20 cellular contexts compared by ENCODE assay signal in genomic region chr3:128352326-128352725, GRCh38.
DNase-seq lines count a peak whose midpoint lies in the region; ATAC-seq and TF ChIP-seq lines count a peak whose summit lies in the region.
"Had no signal": no experiment of that assay in that cellular context is flagged by ENCODE, and none has a peak within 500 bp of the region (broad histone marks: within the 10 kb centered on the region; RNA-seq: fewer than 3 reads in every experiment).

No MANE protein-coding gene starts in this region.

- H2BK120ac ChIP-seq in neuronal stem cell (ENCODE audit: low read depth, low read length): no peak overlapping the region

- no peak overlapping the region for H3K4me2 ChIP-seq in neuronal stem cell (ENCODE audit: insufficient read depth, low read length, poor library complexity, severe bottlenecking)
- H3K4me2 ChIP-seq: GM23338 had no signal

- H4K8ac ChIP-seq in neuronal stem cell (ENCODE audit: low read depth, low read length): no peak overlapping the region

- no peaks in the 10 kb centered on the region for H3K36me3 ChIP-seq in body of pancreas (replicated peaks in 1 of 2; ENCODE audit: insufficient read depth in 1 of 2, low read depth in 2 of 2)
- no peaks in the 10 kb centered on the region for H3K36me3 ChIP-seq in neuronal stem cell (replicated peaks in 1 of 2; ENCODE audit: control insufficient read depth in 2 of 2, insufficient read depth in 2 of 2, low read length in 2 of 2)
- H3K36me3 ChIP-seq in sigmoid colon: no peaks in the 10 kb centered on the region

- no peak overlapping the region for H2BK15ac ChIP-seq in neuronal stem cell (ENCODE audit: low read length)

- TF ChIP-seq CTCF in body of pancreas (IDR thresholded peaks at IDR 0.05) (no peak), sigmoid colon (IDR thresholded peaks at IDR 0.05) (no peak)

- no peak overlapping the region for H3K9ac ChIP-seq in neuronal stem cell (ENCODE audit: low read depth, low read length, poor library complexity)

- peak overlapping the region; percentile 42 for H3K14ac ChIP-seq in neuronal stem cell (ENCODE audit: low read length)

- H2AK5ac ChIP-seq in neuronal stem cell (ENCODE audit: low read depth, low read length): peak overlapping the region; percentile 10

- H3K18ac ChIP-seq in neuronal stem cell (ENCODE audit: low read length): no peak overlapping the region

- H3K4me3 ChIP-seq in body of pancreas (no peak overlapping the region), neuronal stem cell (ENCODE audit: low read length in 2 of 2) (no peak overlapping the region), sigmoid colon (no peak overlapping the region)
- H3K4me3 ChIP-seq: GM12878, GM23338, K562 had no signal

- DNase-seq in Ammon's horn (ENCODE audit: low spot score) (peak; percentile 25), body of pancreas (no peak), neuronal stem cell (ENCODE audit: low spot score) (no peak), sigmoid colon (peak; percentile 40), SHP77 (lab: John Stamatoyannopoulos, UW) (no peak)
- no peak for DNase-seq in activated naive CD4-positive, alpha-beta T cell treated with Interleukin-2 at 50 U/mL for 16 hours
- DNase-seq: BE2C; CD4-positive, alpha-beta memory T cell; DMS 273 treated with DMSO at 0.1 percent for 48 hours; DMS53; DND-41; EL; HCEC 1CT; HFFc6; IMR-90 had no signal

- no peak for ATAC-seq in body of pancreas
- ATAC-seq in GM21423 (IDR thresholded peaks at IDR 0.05; ENCODE audit: unreplicated experiment): no peak
- ATAC-seq in HG03108 (IDR thresholded peaks at IDR 0.05; ENCODE audit: unreplicated experiment): no peak
- ATAC-seq: GM12878, GM23338, K562 had no signal

- H3K27me3 ChIP-seq in body of pancreas (no peaks in the 10 kb centered on the region), neuronal stem cell (ENCODE audit: control insufficient read depth in 3 of 3, insufficient read depth in 3 of 3, low read depth in 1 of 3, low read length in 3 of 3) (no peaks in the 10 kb centered on the region), sigmoid colon (no peaks in the 10 kb centered on the region)
- H3K27me3 ChIP-seq: BE2C had no signal

- no peak for TF ChIP-seq EP300 in sigmoid colon (IDR thresholded peaks at IDR 0.05)

- H3K27ac ChIP-seq in body of pancreas: peak overlapping the region in 3 of 4 donors; percentile 72 to 90 (median 90)
- H3K27ac ChIP-seq in neuronal stem cell (replicated peaks; ENCODE audit: low read length): no peak overlapping the region
- H3K27ac ChIP-seq in sigmoid colon: no peak overlapping the region

- no peak overlapping the region for H2AFZ ChIP-seq in neuronal stem cell (ENCODE audit: low read length)
- H2AFZ ChIP-seq: GM23338 had no signal

- WGBS in body of pancreas, 2 donors: 96% methylated on average over 8 of the region's 8 CpGs; no CpG with 5 or more reads in 1 of the 2 donors
- WGBS in neuronal stem cell (ENCODE audit: extremely low coverage in 2 of 2, insufficient read length in 2 of 2, insufficient replicate concordance in 1 of 2), 2 donors: no CpG with 5 or more reads among the region's 8 CpGs
- WGBS in sigmoid colon, 2 donors: 97 to 98% methylated on average over 8 of the region's 8 CpGs

- H3K9me3 ChIP-seq in body of pancreas (no peaks in the 10 kb centered on the region), neuronal stem cell (replicated peaks in 1 of 2; ENCODE audit: control insufficient read depth in 2 of 2, insufficient read depth in 1 of 2, low read depth in 1 of 2, low read length in 2 of 2) (no peaks in the 10 kb centered on the region), sigmoid colon (no peaks in the 10 kb centered on the region)
- H3K9me3 ChIP-seq: BE2C had no signal

- peaks cover 66% of the 10 kb centered on the region for H3K4me1 ChIP-seq in body of pancreas
- peaks cover 4 to 15% of the 10 kb centered on the region in 2 donors for H3K4me1 ChIP-seq in neuronal stem cell (ENCODE audit: control insufficient read depth in 2 of 2, insufficient read depth in 1 of 2, low read depth in 1 of 2, low read length in 2 of 2)
- peaks cover 0 to 25% (median 19%) of the 10 kb centered on the region in 4 donors for H3K4me1 ChIP-seq in sigmoid colon

- no peak overlapping the region for H3K23ac ChIP-seq in neuronal stem cell (ENCODE audit: low read depth, low read length, poor library complexity)

- no peak overlapping the region for H4K91ac ChIP-seq in neuronal stem cell (ENCODE audit: low read depth, low read length, poor library complexity)

- intact Hi-C loops in body of pancreas (cut with DNase I) (no loop called here), sigmoid colon (cut with DNase I) (no loop called here)

- no peak overlapping the region for H2BK12ac ChIP-seq in neuronal stem cell (ENCODE audit: low read length)

- H3K4ac ChIP-seq in neuronal stem cell (ENCODE audit: low read length): no peak overlapping the region

- peaks cover 2% of the 10 kb centered on the region for H3K79me1 ChIP-seq in neuronal stem cell (ENCODE audit: low read depth, low read length)

- H2BK5ac ChIP-seq in neuronal stem cell (ENCODE audit: low read length): no peak overlapping the region

- no peak for TF ChIP-seq POLR2A in body of pancreas (IDR thresholded peaks at IDR 0.05)
- TF ChIP-seq POLR2A in sigmoid colon (IDR thresholded peaks at IDR 0.05): no peak

Comparison
In these comparisons a context has a peak if more than half of its experiments do, and no peak if none do; other contexts are left out.
1. DNase-seq: peak in Ammon's horn (single experiment) and sigmoid colon (single experiment); none in body of pancreas (0 of 4), neuronal stem cell (single experiment), activated naive CD4-positive, alpha-beta T cell treated with Interleukin-2 at 50 U/mL for 16 hours (single experiment) and SHP77 (0 of 2).
2. H3K27ac ChIP-seq: peak in body of pancreas (3 of 4); none in neuronal stem cell (single experiment) and sigmoid colon (0 of 4).